ENCODE assay signal across 14 cellular contexts in the genomic region with DNA sequence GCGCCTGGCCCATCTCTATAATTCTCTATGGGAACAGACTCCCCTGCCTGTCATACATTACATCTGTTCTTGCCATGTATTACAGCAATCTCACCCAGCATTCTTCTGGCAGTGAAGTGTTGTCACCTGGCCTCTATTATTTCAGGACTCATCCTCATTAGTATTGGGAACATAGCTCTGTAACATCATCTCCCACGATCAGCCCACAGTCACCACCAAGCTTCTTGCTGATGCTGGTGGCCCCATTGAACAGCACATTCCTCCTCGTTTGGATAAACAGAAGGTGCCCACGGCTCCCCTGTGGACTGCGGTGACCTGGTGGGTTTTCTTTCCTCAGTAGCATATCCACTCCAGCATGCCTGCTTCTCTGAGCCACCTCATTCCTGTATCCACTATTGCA. TPM values are rescaled to one million over a fixed set of nuclear protein-coding genes. Genes with fewer than 3 reads are reported as not detected.
A peak's percentile ranks its signal among the peaks of the same experiment; 100 is the strongest.
DNase-seq lines count a peak whose midpoint lies in the region; ATAC-seq and TF ChIP-seq lines count a peak whose summit lies in the region.
"Had no signal": no experiment of that assay in that cellular context is flagged by ENCODE, and none has a peak within 500 bp of the region (broad histone marks: within the 10 kb centered on the region; RNA-seq: fewer than 3 reads in every experiment).

No MANE protein-coding gene starts in this region.

- ATAC-seq in activated naive CD8-positive, alpha-beta T cell treated with anti-CD3 and anti-CD28 coated beads, Interleukin-2, amount 10 ng/mL, durations not matched to agents 7 days and 5 days (ENCODE audit: low read depth) = no peak
- ATAC-seq in HG02938 (IDR thresholded peaks at IDR 0.05; ENCODE audit: unreplicated experiment) = no peak
- ATAC-seq: GM23338 had no signal

- H3K27ac Mint-ChIP-seq in activated naive CD8-positive, alpha-beta T cell treated with anti-CD3 and anti-CD28 coated beads, Interleukin-2, amount 10 ng/mL, durations not matched to agents 7 days and 5 days = no peak overlapping the region
- no peak overlapping the region for H3K27ac Mint-ChIP-seq in activated naive CD8-positive, alpha-beta T cell treated with anti-CD3 and anti-CD28 coated beads for 36 hours
- no peak overlapping the region for H3K27ac Mint-ChIP-seq in chondrocyte (ENCODE audit: unreplicated experiment)
- H3K27ac Mint-ChIP-seq: B cell; CD4-positive, alpha-beta T cell; GM23338 had no signal

- POLR2A ChIA-PET in activated naive CD8-positive, alpha-beta T cell treated with anti-CD3 and anti-CD28 coated beads, Interleukin-2, amount 10 ng/mL, durations not matched to agents 7 days and 5 days (lab: Charles Lee) = no interaction called here

- peaks cover 2% of the 10 kb centered on the region for H3K9me3 Mint-ChIP-seq in activated naive CD8-positive, alpha-beta T cell treated with anti-CD3 and anti-CD28 coated beads, Interleukin-2, amount 10 ng/mL, durations not matched to agents 7 days and 5 days
- no peaks in the 10 kb centered on the region for H3K9me3 Mint-ChIP-seq in activated naive CD8-positive, alpha-beta T cell treated with anti-CD3 and anti-CD28 coated beads for 36 hours
- peaks cover 11% of the 10 kb centered on the region for H3K9me3 Mint-ChIP-seq in chondrocyte (ENCODE audit: low read depth)
- H3K9me3 Mint-ChIP-seq: CD4-positive, alpha-beta T cell had no signal

- DNase-seq in activated naive CD8-positive, alpha-beta T cell treated with anti-CD3 and anti-CD28 coated beads, Interleukin-2, amount 10 ng/mL, durations not matched to agents 7 days and 5 days = peak; percentile 15
- DNase-seq in activated naive CD8-positive, alpha-beta T cell treated with anti-CD3 and anti-CD28 coated beads for 36 hours = no peak
- DNase-seq in chondrocyte (ENCODE audit: low spot score) = peak; percentile 29
- peak; percentile 43 for DNase-seq in putamen (ENCODE audit: low spot score)
- DNase-seq in occipital lobe (lab: John Stamatoyannopoulos, UW) = no peak
- DNase-seq in SW480 (ENCODE audit: low spot score) = no peak
- DNase-seq: ACHN; C1 segment of cervical spinal cord; CD4-positive, alpha-beta T cell; DMS79; H7 had no signal

- H3K27me3 Mint-ChIP-seq in activated naive CD8-positive, alpha-beta T cell treated with anti-CD3 and anti-CD28 coated beads, Interleukin-2, amount 10 ng/mL, durations not matched to agents 7 days and 5 days = peaks cover 12% of the 10 kb centered on the region
- no peaks in the 10 kb centered on the region for H3K27me3 Mint-ChIP-seq in activated naive CD8-positive, alpha-beta T cell treated with anti-CD3 and anti-CD28 coated beads for 36 hours
- H3K27me3 Mint-ChIP-seq in chondrocyte (ENCODE audit: low read depth) = no peaks in the 10 kb centered on the region
- H3K27me3 Mint-ChIP-seq: B cell; CD4-positive, alpha-beta T cell had no signal

- no peak for TF ChIP-seq CTCF in chondrocyte (IDR thresholded peaks at IDR 0.05)

- peaks cover 2% of the 10 kb centered on the region for H3K36me3 Mint-ChIP-seq in activated naive CD8-positive, alpha-beta T cell treated with anti-CD3 and anti-CD28 coated beads, Interleukin-2, amount 10 ng/mL, durations not matched to agents 7 days and 5 days
- H3K36me3 Mint-ChIP-seq in activated naive CD8-positive, alpha-beta T cell treated with anti-CD3 and anti-CD28 coated beads for 36 hours = no peaks in the 10 kb centered on the region
- peaks cover 4% of the 10 kb centered on the region for H3K36me3 Mint-ChIP-seq in chondrocyte (ENCODE audit: low read depth)

- H3K4me3 Mint-ChIP-seq in activated naive CD8-positive, alpha-beta T cell treated with anti-CD3 and anti-CD28 coated beads, Interleukin-2, amount 10 ng/mL, durations not matched to agents 7 days and 5 days = no peak overlapping the region
- no peak overlapping the region for H3K4me3 Mint-ChIP-seq in activated naive CD8-positive, alpha-beta T cell treated with anti-CD3 and anti-CD28 coated beads for 36 hours
- no peak overlapping the region for H3K4me3 Mint-ChIP-seq in chondrocyte (ENCODE audit: unreplicated experiment)
- H3K4me3 Mint-ChIP-seq: B cell; CD4-positive, alpha-beta T cell; GM23338 had no signal

- H3K4me1 Mint-ChIP-seq in activated naive CD8-positive, alpha-beta T cell treated with anti-CD3 and anti-CD28 coated beads, Interleukin-2, amount 10 ng/mL, durations not matched to agents 7 days and 5 days = peaks cover 3% of the 10 kb centered on the region
- no peaks in the 10 kb centered on the region for H3K4me1 Mint-ChIP-seq in activated naive CD8-positive, alpha-beta T cell treated with anti-CD3 and anti-CD28 coated beads for 36 hours
- H3K4me1 Mint-ChIP-seq in chondrocyte (ENCODE audit: low read depth) = peaks cover 4% of the 10 kb centered on the region
- H3K4me1 Mint-ChIP-seq: B cell, GM23338 had no signal

RNA-seq across cellular contexts. Expression of gene CHCHD5, which starts 21.5 kb away (rescaled TPM):
- total RNA-seq in activated naive CD8-positive, alpha-beta T cell treated with anti-CD3 and anti-CD28 coated beads, Interleukin-2, amount 10 ng/mL, durations not matched to agents 7 days and 5 days = 10 to 100 TPM; 32.1 to 35.2 TPM
- 10 to 100 TPM; 34.9 to 40.5 TPM for total RNA-seq in activated naive CD8-positive, alpha-beta T cell treated with anti-CD3 and anti-CD28 coated beads for 36 hours
- total RNA-seq in chondrocyte = 16.9 to 22.7 TPM (median 22.4 TPM) in 3 replicates
- total RNA-seq in occipital lobe = 4.8 TPM

RNA-seq across cellular contexts. Expression of gene SLC20A1, which starts 39.8 kb away (rescaled TPM):
- 100 to 1,000 TPM; 105 to 113 TPM for total RNA-seq in activated naive CD8-positive, alpha-beta T cell treated with anti-CD3 and anti-CD28 coated beads, Interleukin-2, amount 10 ng/mL, durations not matched to agents 7 days and 5 days
- total RNA-seq in activated naive CD8-positive, alpha-beta T cell treated with anti-CD3 and anti-CD28 coated beads for 36 hours = 10 to 100 TPM; 81.8 to 84.6 TPM
- 62.2 to 94.5 TPM (median 63.0 TPM) in 3 replicates for total RNA-seq in chondrocyte
- total RNA-seq in occipital lobe = 34.2 TPM

Comparison
In these comparisons a context has a peak if more than half of its experiments do, and no peak if none do; other contexts are left out.
1. DNase-seq: peak in activated naive CD8-positive, alpha-beta T cell treated with anti-CD3 and anti-CD28 coated beads, Interleukin-2, amount 10 ng/mL, durations not matched to agents 7 days and 5 days (single experiment), chondrocyte (single experiment) and putamen (single experiment); none in activated naive CD8-positive, alpha-beta T cell treated with anti-CD3 and anti-CD28 coated beads for 36 hours (single experiment), occipital lobe (single experiment) and SW480 (single experiment).